Comparison of ENCODE assay signal across 15 cellular contexts in the genomic region with DNA sequence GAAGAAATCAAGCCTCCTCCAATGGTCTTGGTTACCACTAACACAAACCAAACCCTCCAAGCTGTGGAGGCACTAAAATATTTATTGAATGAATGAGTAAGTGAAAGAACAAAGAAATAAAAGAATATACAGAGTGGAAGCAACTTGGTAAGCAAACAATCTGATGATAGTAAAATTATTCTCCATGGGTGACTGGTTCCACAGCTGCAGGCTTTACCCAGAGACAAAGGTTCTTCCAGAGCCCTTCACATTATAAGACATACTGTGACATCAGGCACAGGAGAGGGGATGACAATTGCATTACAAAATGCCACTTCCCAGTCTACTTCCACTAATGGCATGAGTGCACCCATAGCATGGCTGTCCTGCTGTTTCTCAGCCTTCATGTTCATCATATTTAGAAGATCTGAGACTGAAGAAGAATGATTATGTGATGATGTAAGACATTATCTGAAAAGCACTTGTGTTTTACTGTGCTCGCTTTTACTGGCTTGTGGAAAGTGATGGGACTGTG.
"Had no signal": no experiment of that assay in that cellular context is flagged by ENCODE, and none has a peak within 500 bp of the region (broad histone marks: within the 10 kb centered on the region; RNA-seq: fewer than 3 reads in every experiment).

No MANE protein-coding gene starts in this region.

- H3K36me3 Mint-ChIP-seq: activated naive CD8-positive, alpha-beta T cell; natural killer cell treated with Interleukin-12 subunit alpha and Interleukin-12 subunit beta and Interleukin-15 and Interleukin-18, amount 100 ng/mL, for 72 hours had no signal

- DNase-seq: activated CD4-positive, alpha-beta T cell treated with anti-CD3 and anti-CD28 coated beads, Interleukin-2, amount 50 U/mL, for 1 hour; activated CD8-positive, alpha-beta memory T cell treated with anti-CD3 and anti-CD28 coated beads for 24 hours; activated gamma-delta T cell treated with Interleukin-2 at 50 U/mL for 16 hours; amniotic stem cell; effector CD8-positive, alpha-beta T cell; foreskin fibroblast; kidney glomerular epithelial cell; mesendoderm; stimulated activated CD4-positive, alpha-beta T cell treated with anti-CD3 and anti-CD28 coated beads, Interleukin-1b, Interleukin-23, amount 100 ng/mL, for 48 hours; stomach; T-helper 9 cell; testis; upper lobe of left lung had no signal

- H3K4me3 ChIP-seq: stomach, testis, upper lobe of left lung had no signal

- H3K9me3 ChIP-seq: testis, upper lobe of left lung had no signal

- H3K4me3 Mint-ChIP-seq: activated naive CD8-positive, alpha-beta T cell; natural killer cell treated with Interleukin-12 subunit alpha and Interleukin-12 subunit beta and Interleukin-15 and Interleukin-18, amount 100 ng/mL, for 72 hours had no signal

- H3K27ac Mint-ChIP-seq: activated naive CD8-positive, alpha-beta T cell; natural killer cell treated with Interleukin-12 subunit alpha and Interleukin-12 subunit beta and Interleukin-15 and Interleukin-18, amount 100 ng/mL, for 72 hours had no signal

- H3K36me3 ChIP-seq: stomach, upper lobe of left lung had no signal

- H3K27ac ChIP-seq: stomach, testis, upper lobe of left lung had no signal

- H3K4me1 ChIP-seq: stomach, testis, upper lobe of left lung had no signal

- H3K27me3 ChIP-seq: stomach, testis, upper lobe of left lung had no signal

- H3K27me3 Mint-ChIP-seq: natural killer cell treated with Interleukin-12 subunit alpha and Interleukin-12 subunit beta and Interleukin-15 and Interleukin-18, amount 100 ng/mL, for 72 hours had no signal
